ENCODE assay signal across 13 cellular contexts in genomic region chr11:113274708-113275582, GRCh38. TPM values are rescaled to one million over a fixed set of nuclear protein-coding genes. Genes with fewer than 3 reads are reported as not detected.
DNase-seq lines count a peak whose midpoint lies in the region; ATAC-seq and TF ChIP-seq lines count a peak whose summit lies in the region.
"Had no signal": no experiment of that assay in that cellular context is flagged by ENCODE, and none has a peak within 500 bp of the region (broad histone marks: within the 10 kb centered on the region; RNA-seq: fewer than 3 reads in every experiment).

No MANE protein-coding gene starts in this region.

- no peak overlapping the region for H3K27ac ChIP-seq in 22Rv1
- H3K27ac ChIP-seq in GM23338 (ENCODE audit: low read depth) = no peak overlapping the region

- H3K4me1 ChIP-seq in GM23338 (ENCODE audit: insufficient read depth) = no peaks in the 10 kb centered on the region

- H3K36me3 Mint-ChIP-seq in GM23338 (ENCODE audit: low read depth) = no peaks in the 10 kb centered on the region
- no peaks in the 10 kb centered on the region for H3K36me3 Mint-ChIP-seq in activated T-helper 1 cell treated with anti-CD3 and anti-CD28 coated beads, Interleukin-12 subunit alpha, Interleukin-12 subunit beta, Interleukin-2, Interleukin-4 antibody, amounts not matched to agents 30 ng/mL and 10 ng/mL and 1 ng/mL, durations not matched to agents 14 hours and 24 hours and 36 hours (ENCODE audit: low read depth)

- H2AFZ ChIP-seq in GM23338 = no peak overlapping the region

- no peaks in the 10 kb centered on the region for H3K27me3 ChIP-seq in GM23338 (ENCODE audit: insufficient read depth)

- H3K27ac Mint-ChIP-seq in GM23338 = no peak overlapping the region
- no peak overlapping the region for H3K27ac Mint-ChIP-seq in activated T-helper 1 cell treated with anti-CD3 and anti-CD28 coated beads, Interleukin-12 subunit alpha, Interleukin-12 subunit beta, Interleukin-2, Interleukin-4 antibody, amounts not matched to agents 30 ng/mL and 10 ng/mL and 1 ng/mL, durations not matched to agents 14 hours and 24 hours and 36 hours
- H3K27ac Mint-ChIP-seq: T-helper 1 cell treated with Interleukin-12 subunit alpha and Interleukin-12 subunit beta and Interleukin-4 antibody, amounts not matched to agents 30 μg/mL and 1 μg/mL, for 36 hours had no signal

- peaks cover 9% of the 10 kb centered on the region for H3K4me1 Mint-ChIP-seq in GM23338
- peaks cover 10% of the 10 kb centered on the region for H3K4me1 Mint-ChIP-seq in activated T-helper 1 cell treated with anti-CD3 and anti-CD28 coated beads, Interleukin-12 subunit alpha, Interleukin-12 subunit beta, Interleukin-2, Interleukin-4 antibody, amounts not matched to agents 30 ng/mL and 10 ng/mL and 1 ng/mL, durations not matched to agents 14 hours and 24 hours and 36 hours (ENCODE audit: low read depth)

- H3K79me2 ChIP-seq in GM23338 (replicated peaks; ENCODE audit: insufficient read depth) = no peaks in the 10 kb centered on the region

- in situ Hi-C loops in ACHN (cut with HindIII; ENCODE audit: low pct_ligation_motif_present, low pct_unique_long_range_greater_than_20kb, low sequenced_read_pairs) = no loop called here

- peaks cover 6% of the 10 kb centered on the region for H3K27me3 Mint-ChIP-seq in GM23338 (ENCODE audit: insufficient read depth, low read depth, poor library complexity)
- H3K27me3 Mint-ChIP-seq in activated T-helper 1 cell treated with anti-CD3 and anti-CD28 coated beads, Interleukin-12 subunit alpha, Interleukin-12 subunit beta, Interleukin-2, Interleukin-4 antibody, amounts not matched to agents 30 ng/mL and 10 ng/mL and 1 ng/mL, durations not matched to agents 14 hours and 24 hours and 36 hours (ENCODE audit: insufficient read depth) = peaks cover 2% of the 10 kb centered on the region

- no peaks in the 10 kb centered on the region for H3K36me3 ChIP-seq in GM23338 (ENCODE audit: insufficient read depth)

- no peaks in the 10 kb centered on the region for H3K9me3 Mint-ChIP-seq in GM23338
- H3K9me3 Mint-ChIP-seq in activated T-helper 1 cell treated with anti-CD3 and anti-CD28 coated beads, Interleukin-12 subunit alpha, Interleukin-12 subunit beta, Interleukin-2, Interleukin-4 antibody, amounts not matched to agents 30 ng/mL and 10 ng/mL and 1 ng/mL, durations not matched to agents 14 hours and 24 hours and 36 hours = no peaks in the 10 kb centered on the region
- H3K9me3 Mint-ChIP-seq: T-helper 1 cell treated with Interleukin-12 subunit alpha and Interleukin-12 subunit beta and Interleukin-4 antibody, amounts not matched to agents 30 μg/mL and 1 μg/mL, for 36 hours had no signal

- no peaks in the 10 kb centered on the region for H3F3A ChIP-seq in GM23338 (replicated peaks; ENCODE audit: low read depth)

- peak; percentile 52 for DNase-seq in GM23338 (ENCODE audit: low spot score)
- peak; percentile 58 for DNase-seq in iPS-NIHi11 (ENCODE audit: low spot score)
- DNase-seq in activated gamma-delta T cell (lab: John Stamatoyannopoulos, UW) = no peak
- no peak for DNase-seq in ACHN
- DNase-seq in activated T-helper 1 cell treated with anti-CD3 and anti-CD28 coated beads, Interleukin-12 subunit alpha, Interleukin-12 subunit beta, Interleukin-2, Interleukin-4 antibody, amounts not matched to agents 30 ng/mL and 10 ng/mL and 1 ng/mL, durations not matched to agents 14 hours and 24 hours and 36 hours (ENCODE audit: low spot score) = no peak
- DNase-seq: activated T-cell treated with anti-CD3 and anti-CD28 coated beads, Interleukin-2, amount 50 U/mL, for 48 hours; dermis blood vessel endothelial cell; HCEC 1CT; NCI-H187 treated with DMSO at 0.1 percent for 48 hours had no signal

- H3K4me2 ChIP-seq in GM23338 = no peak overlapping the region

- H3K4me3 ChIP-seq in GM23338 = no peak overlapping the region

- TF ChIP-seq CTCF in 22Rv1 (IDR thresholded peaks at IDR 0.05) (peak; percentile 66), GM23338 (conservative IDR thresholded peaks at IDR 0.05; ENCODE audit: low read depth in 2 of 2) (peak; percentile 31 to 63)

- intact Hi-C loops in activated T-helper 1 cell treated with anti-CD3 and anti-CD28 coated beads, Interleukin-12 subunit alpha, Interleukin-12 subunit beta, Interleukin-2, Interleukin-4 antibody, amounts not matched to agents 30 ng/mL and 10 ng/mL and 1 ng/mL, durations not matched to agents 14 hours and 24 hours and 36 hours (cut with micrococcal nuclease) = no loop called here

- H3K9me2 ChIP-seq in GM23338 (ENCODE audit: insufficient read depth) = no peaks in the 10 kb centered on the region

- H4K20me1 ChIP-seq in GM23338 (replicated peaks; ENCODE audit: insufficient read depth) = no peaks in the 10 kb centered on the region

- ATAC-seq in GM23338 = peak; percentile 89
- peak; percentile 53 for ATAC-seq in SK-N-SH treated with all-trans-retinoic acid at 6 μM for 48 hours
- ATAC-seq in GM21526 (IDR thresholded peaks at IDR 0.05; ENCODE audit: low FRiP score, unreplicated experiment) = no peak

- no peak overlapping the region for H3K4me3 Mint-ChIP-seq in GM23338
- H3K4me3 Mint-ChIP-seq in activated T-helper 1 cell treated with anti-CD3 and anti-CD28 coated beads, Interleukin-12 subunit alpha, Interleukin-12 subunit beta, Interleukin-2, Interleukin-4 antibody, amounts not matched to agents 30 ng/mL and 10 ng/mL and 1 ng/mL, durations not matched to agents 14 hours and 24 hours and 36 hours = no peak overlapping the region
- H3K4me3 Mint-ChIP-seq: T-helper 1 cell treated with Interleukin-12 subunit alpha and Interleukin-12 subunit beta and Interleukin-4 antibody, amounts not matched to agents 30 μg/mL and 1 μg/mL, for 36 hours had no signal

TF ChIP-seq in GM23338, 12 proteins besides CTCF, POLR2A, EP300 and RAD21 (continues in another document):
- no peak for TF ChIP-seq EZH2 (IDR thresholded peaks at IDR 0.05; ENCODE audit: low read depth, unreplicated experiment)

TF ChIP-seq in SK-N-SH treated with all-trans-retinoic acid at 6 μM for 48 hours, 23 proteins besides CTCF, POLR2A, EP300 and RAD21 (continues in another document):
- TF ChIP-seq OSR1 (CRISPR knock-in tag; IDR thresholded peaks at IDR 0.05) = no peak
- no peak for TF ChIP-seq BACH2 (CRISPR knock-in tag; IDR thresholded peaks at IDR 0.05; ENCODE audit: borderline replicate concordance)
- TF ChIP-seq TSHZ2 (CRISPR knock-in tag; IDR thresholded peaks at IDR 0.05) = no peak
- TF ChIP-seq CREB5 (CRISPR knock-in tag; IDR thresholded peaks at IDR 0.05; ENCODE audit: low read depth) = no peak
- TF ChIP-seq PPARA (CRISPR knock-in tag; IDR thresholded peaks at IDR 0.05; ENCODE audit: borderline replicate concordance) = no peak
- no peak for TF ChIP-seq TCF4 (CRISPR knock-in tag; IDR thresholded peaks at IDR 0.05; ENCODE audit: borderline replicate concordance)
- TF ChIP-seq TOX (CRISPR knock-in tag; IDR thresholded peaks at IDR 0.05; ENCODE audit: borderline replicate concordance) = no peak
- no peak for TF ChIP-seq GLIS3 (CRISPR knock-in tag; IDR thresholded peaks at IDR 0.05)

RNA-seq across cellular contexts. Expression of gene TTC12, which starts 39.4 kb away (rescaled TPM):
- 4.1 and 12.5 TPM in 2 replicates for total RNA-seq in GM23338 (2014; rRNA removed; shearing (Covaris generic))
- polyA plus RNA-seq in GM23338 (2016; fragmentation: Nextera tagmentation; extraction: Ambion mirVana) = 3.4 and 5.1 TPM in 2 replicates
- 7.4 and 8.5 TPM in 2 replicates for total RNA-seq in activated T-helper 1 cell treated with anti-CD3 and anti-CD28 coated beads, Interleukin-12 subunit alpha, Interleukin-12 subunit beta, Interleukin-2, Interleukin-4 antibody, amounts not matched to agents 30 ng/mL and 10 ng/mL and 1 ng/mL, durations not matched to agents 14 hours and 24 hours and 36 hours

Comparison
In these comparisons a context has a peak if more than half of its experiments do, and no peak if none do; other contexts are left out.
1. DNase-seq: peak in GM23338 (single experiment) and iPS-NIHi11 (single experiment); none in activated gamma-delta T cell (single experiment), ACHN (single experiment) and activated T-helper 1 cell treated with anti-CD3 and anti-CD28 coated beads, Interleukin-12 subunit alpha, Interleukin-12 subunit beta, Interleukin-2, Interleukin-4 antibody, amounts not matched to agents 30 ng/mL and 10 ng/mL and 1 ng/mL, durations not matched to agents 14 hours and 24 hours and 36 hours (single experiment).